15 cellular contexts compared by ENCODE assay signal in genomic region chr17:78558181-78558850, GRCh38. TPM values are rescaled to one million over a fixed set of nuclear protein-coding genes. Genes with fewer than 3 reads are reported as not detected.
DNase-seq lines count a peak whose midpoint lies in the region; ATAC-seq and TF ChIP-seq lines count a peak whose summit lies in the region.
"Had no signal": no experiment of that assay in that cellular context is flagged by ENCODE, and none has a peak within 500 bp of the region (broad histone marks: within the 10 kb centered on the region; RNA-seq: fewer than 3 reads in every experiment).

No MANE protein-coding gene starts in this region.

- no peak overlapping the region for H3K4me3 Mint-ChIP-seq in activated naive CD4-positive, alpha-beta T cell treated with anti-CD3 and anti-CD28 coated beads, Interleukin-2, amount 10 ng/mL, durations not matched to agents 7 days and 5 days

- TF ChIP-seq CTCF in IMR-90 (conservative IDR thresholded peaks at IDR 0.05; ENCODE audit: low read depth, low read length) (no peak), GM13976 (IDR thresholded peaks at IDR 0.05; ENCODE audit: borderline replicate concordance, control extremely low read depth, extremely low read depth, insufficient read depth, missing control alignments) (no peak), vagina (IDR thresholded peaks at IDR 0.05) (no peak)

- no peak overlapping the region for H4K5ac ChIP-seq in IMR-90 (ENCODE audit: low read depth, low read length)

- H3K27ac ChIP-seq in IMR-90 (ENCODE audit: insufficient read depth, low read length) (no peak overlapping the region), vagina (no peak overlapping the region)
- H3K27ac ChIP-seq: right atrium auricular region had no signal

- no peak for ATAC-seq in IMR-90 (ENCODE audit: low read depth)
- ATAC-seq: PC-3 had no signal

- H3K9me3 Mint-ChIP-seq in activated naive CD4-positive, alpha-beta T cell treated with anti-CD3 and anti-CD28 coated beads, Interleukin-2, amount 10 ng/mL, durations not matched to agents 7 days and 5 days, result no peaks in the 10 kb centered on the region

- CTCF ChIA-PET in IMR-90 (lab: Yijun Ruan, JAX), result no interaction called here
- CTCF ChIA-PET in activated naive CD4-positive, alpha-beta T cell treated with anti-CD3 and anti-CD28 coated beads, Interleukin-2, amount 10 ng/mL, durations not matched to agents 7 days and 5 days (lab: Charles Lee), result interaction anchor here (1.1 kb wide), 1 partner anchor 22 kb away, joined by 3 read pairs; no protein-coding TSS in a partner anchor

- H3K36me3 ChIP-seq in IMR-90 (ENCODE audit: control insufficient read depth, insufficient read depth, low read length), result no peaks in the 10 kb centered on the region
- H3K36me3 ChIP-seq in vagina, result no peaks in the 10 kb centered on the region
- H3K36me3 ChIP-seq: right atrium auricular region had no signal

- H3K27me3 Mint-ChIP-seq in activated naive CD4-positive, alpha-beta T cell treated with anti-CD3 and anti-CD28 coated beads, Interleukin-2, amount 10 ng/mL, durations not matched to agents 7 days and 5 days, result peaks cover 14% of the 10 kb centered on the region

- H3K36me3 Mint-ChIP-seq in activated naive CD4-positive, alpha-beta T cell treated with anti-CD3 and anti-CD28 coated beads, Interleukin-2, amount 10 ng/mL, durations not matched to agents 7 days and 5 days, result no peaks in the 10 kb centered on the region

- H3K23ac ChIP-seq in IMR-90 (ENCODE audit: low read depth, low read length), result no peak overlapping the region

- dilution Hi-C loops in IMR-90 (cut with HindIII; ENCODE audit: low sequenced_read_pairs, unreplicated experiment), result no loop called here

- no peak overlapping the region for H2BK15ac ChIP-seq in IMR-90 (ENCODE audit: low read depth, low read length)

- intact Hi-C loops in IMR-90 (cut with micrococcal nuclease) (no loop called here), vagina (cut with DNase I) (no loop called here)

- H4K20me1 ChIP-seq in IMR-90 (ENCODE audit: insufficient read depth, low read length), result no peaks in the 10 kb centered on the region

- H4K91ac ChIP-seq in IMR-90 (ENCODE audit: insufficient read depth, low read depth, low read length), result no peak overlapping the region

- no peak overlapping the region for H2BK5ac ChIP-seq in IMR-90 (ENCODE audit: low read depth, low read length, poor library complexity, severe bottlenecking)

- no peak overlapping the region for H2AFZ ChIP-seq in IMR-90 (replicated peaks; ENCODE audit: low read length, poor library complexity)

- no peak overlapping the region for H2BK20ac ChIP-seq in IMR-90 (ENCODE audit: low read depth, low read length)

- no peaks in the 10 kb centered on the region for H3K4me1 ChIP-seq in IMR-90 (ENCODE audit: control insufficient read depth, insufficient read depth, low read length)
- H3K4me1 ChIP-seq in vagina, result no peaks in the 10 kb centered on the region

- no peak for TF ChIP-seq RAD21 in IMR-90 (IDR thresholded peaks at IDR 0.05; ENCODE audit: low read length)

- no peak overlapping the region for H2AK9ac ChIP-seq in IMR-90 (replicated peaks; ENCODE audit: low read depth, low read length, poor library complexity)

- H3K9ac ChIP-seq in IMR-90 (ENCODE audit: low read depth, low read length), result no peak overlapping the region

- 0 out of 2 replicates have a peak, but pooled peaks cover 3% of the 10 kb centered on the region for H3K9me1 ChIP-seq in IMR-90 (ENCODE audit: insufficient read depth, low read length)

- no peak for TF ChIP-seq POLR2A in IMR-90 (IDR thresholded peaks at IDR 0.05; ENCODE audit: low read depth, low read length)
- no peak for TF ChIP-seq POLR2A in vagina (IDR thresholded peaks at IDR 0.05)

- no peak overlapping the region for H2BK120ac ChIP-seq in IMR-90 (ENCODE audit: low read depth, low read length)

- POLR2A ChIA-PET in IMR-90 (lab: Charles Lee; ENCODE audit: unreplicated experiment), result no interaction called here

- H3K27me3 ChIP-seq in IMR-90 (ENCODE audit: control insufficient read depth, insufficient read depth, low read length), result peaks cover 21% of the 10 kb centered on the region
- no peaks in the 10 kb centered on the region for H3K27me3 ChIP-seq in vagina
- H3K27me3 ChIP-seq: right atrium auricular region had no signal

- no peak overlapping the region for H4K8ac ChIP-seq in IMR-90 (ENCODE audit: low read depth in 2 of 2, low read length in 2 of 2)

- H3K4me3 ChIP-seq in IMR-90 (ENCODE audit: insufficient read depth, low read depth, low read length) (no peak overlapping the region), vagina (no peak overlapping the region)
- H3K4me3 ChIP-seq: right atrium auricular region had no signal

- H3K4ac ChIP-seq in IMR-90 (ENCODE audit: low read depth, low read length), result no peak overlapping the region

- H3K27ac Mint-ChIP-seq in activated naive CD4-positive, alpha-beta T cell treated with anti-CD3 and anti-CD28 coated beads, Interleukin-2, amount 10 ng/mL, durations not matched to agents 7 days and 5 days, result no peak overlapping the region

- H3K9me3 ChIP-seq in IMR-90 (ENCODE audit: control insufficient read depth, insufficient read depth, low read length) (no peaks in the 10 kb centered on the region), vagina (no peaks in the 10 kb centered on the region)
- H3K9me3 ChIP-seq: right atrium auricular region had no signal

- no peak overlapping the region for H3K18ac ChIP-seq in IMR-90 (ENCODE audit: low read depth, low read length)

- no TSS peak for BruUV-seq in IMR-90 (replicated peaks; lab: Mats Ljungman, UMichigan)

- no peaks in the 10 kb centered on the region for H3K79me1 ChIP-seq in IMR-90 (ENCODE audit: low read depth in 1 of 2, low read length in 2 of 2)

- in situ Hi-C loops in IMR-90 (cut with MboI; ENCODE audit: low sequenced_read_pairs), result no loop called here
- in situ Hi-C loops in GM13976 (cut with MboI; ENCODE audit: low sequenced_read_pairs, unreplicated experiment), result no loop called here

- 97% methylated on average over 5 of the region's 10 CpGs; no CpG with 5 or more reads in 1 of the 2 experiments for WGBS in IMR-90 (ENCODE audit: extremely low coverage in 2 of 2, insufficient read length in 1 of 2), 2 experiments

- H3K4me1 Mint-ChIP-seq in activated naive CD4-positive, alpha-beta T cell treated with anti-CD3 and anti-CD28 coated beads, Interleukin-2, amount 10 ng/mL, durations not matched to agents 7 days and 5 days, result no peaks in the 10 kb centered on the region

- H3K14ac ChIP-seq in IMR-90 (replicated peaks; ENCODE audit: low read depth, low read length), result no peak overlapping the region

- no peak overlapping the region for H3K4me2 ChIP-seq in IMR-90 (ENCODE audit: low read depth, low read length)

- no peak overlapping the region for H3K56ac ChIP-seq in IMR-90 (ENCODE audit: extremely low read depth, insufficient read depth, low read length)

- no peak overlapping the region for H2AK5ac ChIP-seq in IMR-90 (ENCODE audit: low read depth, low read length)

- DNase-seq in DMS53 (lab: John Stamatoyannopoulos, UW) (peak; percentile 78), DMS53 treated with DMSO at 0.1 percent for 48 hours (lab: John Stamatoyannopoulos, UW; ENCODE audit: unreplicated experiment) (no peak), IMR-90 (no peak), kidney tubule cell (ENCODE audit: low spot score) (peak; percentile 43), NCI-H2029 treated with DMSO at 0.1 percent for 48 hours (lab: John Stamatoyannopoulos, UW) (no peak), GM13976 (ENCODE audit: low spot score) (no peak), vagina (ENCODE audit: extremely low spot score in 2 of 2) (no peak)
- DNase-seq in activated naive CD4-positive, alpha-beta T cell treated with anti-CD3 and anti-CD28 coated beads, Interleukin-2, amount 10 ng/mL, durations not matched to agents 7 days and 5 days, result peak; percentile 28
- DNase-seq: 8988T; central memory CD4-positive, alpha-beta T cell; DMS79; NCI-H2081 had no signal

TF ChIP-seq in IMR-90, 13 proteins besides CTCF, POLR2A, EP300 and RAD21:
- 0 out of 2 replicates have a peak, but pooled peaks have one; percentile 43 for TF ChIP-seq FOS (IDR thresholded peaks at IDR 0.05; ENCODE audit: low read depth, low read length)
- peak; percentile 45; the same call in 1 of the 2 replicates for TF ChIP-seq CEBPB (IDR thresholded peaks at IDR 0.05; ENCODE audit: low read depth, low read length)
- TF ChIP-seq SMC3 (IDR thresholded peaks at IDR 0.05; ENCODE audit: low read depth, low read length), result no peak
TF ChIP-seq in IMR-90: peak in this region for 2.

RNA-seq across cellular contexts. Expression of gene DNAH17, which starts 18.9 kb away (rescaled TPM):
- total RNA-seq in IMR-90 (2012; rRNA removed) (not detected in 2 replicates), vagina (2.0 TPM)
- polyA plus RNA-seq in IMR-90 (2012; rRNA removed), result not detected in 2 replicates
- not detected in 2 replicates for polyA plus RNA-seq in IMR-90 (2012; cell fraction: cytosol; rRNA removed)
- not detected in 2 replicates for polyA plus RNA-seq in IMR-90 (2012; cell fraction: nucleus; rRNA removed; ENCODE audit: low replicate concordance)
- total RNA-seq: epithelial cell of proximal tubule had no signal

Comparison
In these comparisons a context has a peak if more than half of its experiments do, and no peak if none do; other contexts are left out.
1. DNase-seq: peak in DMS53 (single experiment), activated naive CD4-positive, alpha-beta T cell treated with anti-CD3 and anti-CD28 coated beads, Interleukin-2, amount 10 ng/mL, durations not matched to agents 7 days and 5 days (single experiment) and kidney tubule cell (single experiment); none in DMS53 treated with DMSO at 0.1 percent for 48 hours (single experiment), IMR-90 (single experiment), NCI-H2029 treated with DMSO at 0.1 percent for 48 hours (single experiment), GM13976 (single experiment) and vagina (0 of 2).